In genomic region chr17:15642505-15643251, GRCh38 we compare ENCODE assay signal across 1 cellular context. TPM values are rescaled to one million over a fixed set of nuclear protein-coding genes. Genes with fewer than 3 reads are reported as not detected.
"Had no signal": no experiment of that assay in that cellular context is flagged by ENCODE, and none has a peak within 500 bp of the region (broad histone marks: within the 10 kb centered on the region; RNA-seq: fewer than 3 reads in every experiment).

No MANE protein-coding gene starts in this region.

RNA-seq across cellular contexts. Expression of gene FBXW10B, which starts 23.2 kb away (rescaled TPM):
- total RNA-seq: ascending aorta had no signal
